ENCODE assay signal across 8 cellular contexts in the genomic region with DNA sequence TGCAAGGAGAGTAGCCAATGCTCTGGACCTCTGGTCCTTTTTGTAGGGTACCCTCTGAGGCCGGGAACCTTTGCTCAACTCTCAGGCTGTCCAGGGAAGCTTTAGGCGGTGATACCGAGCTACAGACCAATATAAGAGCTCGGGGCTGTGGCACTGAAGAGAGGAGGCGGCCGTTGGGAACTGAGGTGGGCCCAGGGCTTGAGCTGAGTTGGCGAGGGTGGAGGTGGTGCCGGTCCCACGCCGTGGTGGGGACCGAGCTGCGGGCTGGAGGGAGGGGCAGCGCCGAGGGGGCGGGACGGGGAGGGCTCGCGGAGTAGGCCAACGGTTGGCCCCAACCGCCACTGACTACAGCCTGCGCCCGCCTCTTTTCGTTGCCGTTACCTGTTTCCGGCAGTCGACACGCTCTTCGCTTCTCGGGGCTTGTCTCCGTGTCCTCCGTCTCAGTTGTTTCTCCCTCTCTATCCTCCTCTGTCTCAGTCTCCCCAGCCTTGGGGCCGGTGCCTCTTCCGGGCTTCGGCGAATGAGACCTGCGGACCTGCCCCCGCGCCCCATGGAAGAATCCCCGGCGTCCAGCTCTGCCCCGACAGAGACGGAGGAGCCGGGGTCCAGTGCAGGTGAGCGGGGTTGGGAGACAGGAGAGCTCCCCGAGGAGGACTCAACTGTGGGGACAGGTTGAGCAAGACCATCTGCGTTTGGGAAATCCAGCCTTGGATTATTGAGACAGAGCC. TPM values are rescaled to one million over a fixed set of nuclear protein-coding genes. Genes with fewer than 3 reads are reported as not detected.
DNase-seq lines count a peak whose midpoint lies in the region; ATAC-seq, FAIRE-seq and TF ChIP-seq lines count a peak whose summit lies in the region.

A gene with protein sequence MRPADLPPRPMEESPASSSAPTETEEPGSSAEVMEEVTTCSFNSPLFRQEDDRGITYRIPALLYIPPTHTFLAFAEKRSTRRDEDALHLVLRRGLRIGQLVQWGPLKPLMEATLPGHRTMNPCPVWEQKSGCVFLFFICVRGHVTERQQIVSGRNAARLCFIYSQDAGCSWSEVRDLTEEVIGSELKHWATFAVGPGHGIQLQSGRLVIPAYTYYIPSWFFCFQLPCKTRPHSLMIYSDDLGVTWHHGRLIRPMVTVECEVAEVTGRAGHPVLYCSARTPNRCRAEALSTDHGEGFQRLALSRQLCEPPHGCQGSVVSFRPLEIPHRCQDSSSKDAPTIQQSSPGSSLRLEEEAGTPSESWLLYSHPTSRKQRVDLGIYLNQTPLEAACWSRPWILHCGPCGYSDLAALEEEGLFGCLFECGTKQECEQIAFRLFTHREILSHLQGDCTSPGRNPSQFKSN (plus strand): TSS at position 393 of the 728 bp plus-strand sequence. CDS start 128 bp downstream, at position 521.

- H3K4me1 ChIP-seq in adrenal gland (replicated peaks in 1 of 2) (peaks cover 24% of the 10 kb centered on the region in 2 donors), psoas muscle (peaks cover 20% of the 10 kb centered on the region)

- ATAC-seq in HG02798 (IDR thresholded peaks at IDR 0.05; ENCODE audit: poor library complexity, unreplicated experiment), result peak; percentile 85
- ATAC-seq in left ventricle myocardium superior, result peak; percentile 97
- ATAC-seq in psoas muscle, result peak; percentile 90 to 94 (median 92)

- peak within 1 kb of the TSS; percentile 62 to 86 (median 84) for H3K27ac ChIP-seq in adrenal gland
- H3K27ac ChIP-seq in psoas muscle, result peak within 1 kb of the TSS; percentile 93

- no peaks in the 10 kb centered on the region for H3K36me3 ChIP-seq in adrenal gland (replicated peaks in 1 of 2)
- peaks cover 0 to 3% of the 10 kb centered on the region in 2 donors for H3K36me3 ChIP-seq in psoas muscle (ENCODE audit: insufficient read depth in 1 of 2, low read depth in 1 of 2)

- H3K9me3 ChIP-seq in adrenal gland (replicated peaks in 1 of 3) (no peaks in the 10 kb centered on the region), psoas muscle (no peaks in the 10 kb centered on the region)

- FAIRE-seq in GM12892 (lab: Jason Lieb, UNC) (peak; percentile 99), urothelium cell line (lab: Jason Lieb, UNC) (no peak)

- H3K27me3 ChIP-seq in adrenal gland, result no peaks in the 10 kb centered on the region
- H3K27me3 ChIP-seq in psoas muscle (ENCODE audit: insufficient read depth in 3 of 3, low read length in 2 of 3), result no peaks in the 10 kb centered on the region

- intact Hi-C loops in adrenal gland (cut with DNase I), result no loop called here
- intact Hi-C loops in left ventricle myocardium superior (cut with micrococcal nuclease), result no loop called here
- intact Hi-C loops in psoas muscle (cut with DNase I), result loop anchor here (2.0 to 5.0 kb wide), 2 partner anchors 40 to 41 kb away; a partner anchor contains a TSS

- 0 to 1% (median 0%) methylated on average over 16 to 46 of the region's 46 CpGs for WGBS in adrenal gland, 4 donors
- 0 to 2% (median 1%) methylated on average over 34 to 46 of the region's 46 CpGs for WGBS in psoas muscle, 3 donors

- DNase-seq in GM12892 (ENCODE audit: insufficient read length) (peak; percentile 78), NCI-H1436 (lab: John Stamatoyannopoulos, UW) (peak; percentile 77), T-helper 1 cell (peak; percentile 62 to 91 (median 78)), adrenal gland (peak; percentile 78 to 88 (median 84)), left ventricle myocardium superior (peak; percentile 86), psoas muscle (peak; percentile 79 to 89), urothelium cell line (ENCODE audit: low spot score) (peak; percentile 93)

- TF ChIP-seq CTCF in adrenal gland (IDR thresholded peaks at IDR 0.05) (no peak), psoas muscle (IDR thresholded peaks at IDR 0.05) (no peak)

- H3K4me3 ChIP-seq in adrenal gland (peak within 1 kb of the TSS; percentile 13 to 97 (median 73)), psoas muscle (peak within 1 kb of the TSS; percentile 95)

- TF ChIP-seq POLR2A in GM12892 (IDR thresholded peaks at IDR 0.05; ENCODE audit: low read depth, low read length), result peak; percentile 91
- peak in 1 of 2 donors; percentile 65 for TF ChIP-seq POLR2A in adrenal gland (IDR thresholded peaks at IDR 0.05)

RNA-seq across cellular contexts. Expression of the gene that starts here (rescaled TPM):
- 8.6 TPM for polyA plus RNA-seq in GM12892 (2012; ENCODE audit: missing spikeins)
- total RNA-seq in adrenal gland (10 to 100 TPM; 17.7 to 34.9 (median 23.6) TPM), left ventricle myocardium superior (4.9 TPM), psoas muscle (10 to 100 TPM; 14.0 to 26.7 (median 18.0) TPM)
- polyA plus RNA-seq in adrenal gland (10 to 100 TPM in 2 of 3 donors, 1 to 10 TPM in 1; 8.3 to 18.2 (median 12.6) TPM), psoas muscle (1 to 10 TPM; 1.8 to 9.3 (median 4.3) TPM)

Comparison
In these comparisons a context has a peak if more than half of its experiments do, and no peak if none do; other contexts are left out.
1. Peak in every context shown above with its lines: DNase-seq, ATAC-seq, H3K4me3 ChIP-seq and H3K27ac ChIP-seq.
2. intact Hi-C loops: an anchor here in psoas muscle (2.0 to 5.0 kb wide); none called in adrenal gland and left ventricle myocardium superior.